1 cellular context compared by ENCODE assay signal in genomic region chr14:105476937-105477658, GRCh38.
TF ChIP-seq lines count a peak whose summit lies in the region.

No MANE protein-coding gene starts in this region.

TF ChIP-seq in GM12878, 131 proteins besides CTCF, POLR2A, EP300 and RAD21:
- 0 out of 2 replicates have a peak, but pooled peaks have one; percentile 3 for TF ChIP-seq TCF12 (IDR thresholded peaks at IDR 0.05; ENCODE audit: low read depth, low read length)
- TF ChIP-seq TAF1 (IDR thresholded peaks at IDR 0.05; ENCODE audit: borderline replicate concordance, low read depth, low read length), result no peak
